25 cellular contexts compared by ENCODE assay signal in the genomic region with DNA sequence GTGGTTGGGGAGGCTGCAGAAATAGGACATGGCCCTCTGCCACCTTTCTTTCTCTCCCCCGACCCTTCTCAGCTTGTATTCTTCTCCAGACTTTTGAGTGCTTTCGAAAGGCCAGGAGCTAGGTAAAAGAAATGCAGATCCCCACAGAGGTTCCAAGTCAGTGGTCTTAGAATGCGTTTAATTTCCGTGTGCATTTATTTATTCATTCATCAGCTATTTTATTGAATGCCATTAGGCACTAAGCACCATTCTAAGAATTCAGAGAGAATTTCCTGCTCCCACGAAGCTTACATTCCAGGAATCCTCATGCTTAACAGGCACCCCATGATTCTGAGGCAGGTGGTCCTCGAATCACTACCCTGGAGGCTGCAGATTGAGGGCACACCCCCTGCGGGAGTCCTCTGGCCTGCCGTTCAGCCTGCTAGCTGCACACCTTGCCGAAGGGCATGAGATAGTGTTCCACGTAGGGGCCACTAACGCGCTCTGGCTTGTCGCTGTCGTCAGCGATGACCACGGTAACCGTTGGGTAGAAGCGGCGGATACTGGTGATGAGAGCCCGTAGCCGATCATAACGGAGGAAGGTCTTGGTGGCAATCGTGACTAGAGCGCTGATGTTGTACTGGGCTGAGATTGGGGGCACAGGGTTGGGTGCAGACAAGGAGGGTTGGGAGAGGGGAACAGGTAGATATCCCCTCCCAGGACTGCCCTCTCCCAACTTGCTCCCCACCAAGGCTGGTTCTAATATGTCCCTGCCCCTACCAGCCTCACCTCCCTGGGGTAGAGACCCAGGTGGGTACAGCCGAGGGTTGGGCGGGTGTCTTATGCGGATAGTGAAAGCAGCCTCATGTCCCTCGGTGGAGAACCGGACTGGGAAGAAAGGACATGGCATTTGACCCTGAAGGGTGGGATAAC. TPM values are rescaled to one million over a fixed set of nuclear protein-coding genes. Genes with fewer than 3 reads are reported as not detected.
DNase-seq lines count a peak whose midpoint lies in the region; ATAC-seq and TF ChIP-seq lines count a peak whose summit lies in the region.
"Had no signal": no experiment of that assay in that cellular context is flagged by ENCODE, and none has a peak within 500 bp of the region (broad histone marks: within the 10 kb centered on the region; RNA-seq: fewer than 3 reads in every experiment).

No MANE protein-coding gene starts in this region.

- peaks cover 85% of the 10 kb centered on the region for H3K27me3 Mint-ChIP-seq in activated CD4-positive, alpha-beta memory T cell treated with anti-CD3 and anti-CD28 coated beads, Interleukin-2, amount 10 ng/mL, durations not matched to agents 7 days and 5 days
- H3K27me3 Mint-ChIP-seq in activated CD4-positive, alpha-beta memory T cell treated with anti-CD3 and anti-CD28 coated beads for 36 hours: peaks cover 75% of the 10 kb centered on the region
- H3K27me3 Mint-ChIP-seq in T-helper 17 cell: peaks cover 88% of the 10 kb centered on the region

- no peak overlapping the region for H2AFZ ChIP-seq in mammary epithelial cell (ENCODE audit: low read depth, low read length)

- ATAC-seq in T-helper 17 cell: no peak

- dilution Hi-C loops in mammary epithelial cell (cut with HindIII; ENCODE audit: low sequenced_read_pairs): loop anchor here (5.0 kb wide), 3 partner anchors 34 to 91 kb away; no protein-coding TSS in a partner anchor

- CTCF ChIA-PET in activated CD4-positive, alpha-beta memory T cell treated with anti-CD3 and anti-CD28 coated beads, Interleukin-2, amount 10 ng/mL, durations not matched to agents 7 days and 5 days (lab: Charles Lee): interaction anchor here (0.5 to 1.2 kb wide), 3 partner anchors 23 to 176 kb away, joined by 3 to 5 read pairs (median 3); no protein-coding TSS in a partner anchor
- CTCF ChIA-PET in activated CD4-positive, alpha-beta memory T cell treated with anti-CD3 and anti-CD28 coated beads for 36 hours (lab: Charles Lee): interaction anchor here (0.6 to 2.4 kb wide), 7 partner anchors 8 to 170 kb away, joined by 3 to 16 read pairs (median 3); no protein-coding TSS in a partner anchor
- CTCF ChIA-PET in mammary epithelial cell (lab: Charles Lee; ENCODE audit: low non-redundant PET): no interaction called here

- H3K9me3 ChIP-seq in T-helper 17 cell (ENCODE audit: control insufficient read depth, low read length, poor library complexity, severe bottlenecking): no peaks in the 10 kb centered on the region
- H3K9me3 ChIP-seq in sigmoid colon: no peaks in the 10 kb centered on the region
- H3K9me3 ChIP-seq in mammary epithelial cell (replicated peaks; ENCODE audit: insufficient read depth, low read length): no peaks in the 10 kb centered on the region
- H3K9me3 ChIP-seq: SJCRH30, suprapubic skin had no signal

- no peaks in the 10 kb centered on the region for H3K9me3 Mint-ChIP-seq in activated CD4-positive, alpha-beta memory T cell treated with anti-CD3 and anti-CD28 coated beads, Interleukin-2, amount 10 ng/mL, durations not matched to agents 7 days and 5 days
- no peaks in the 10 kb centered on the region for H3K9me3 Mint-ChIP-seq in activated CD4-positive, alpha-beta memory T cell treated with anti-CD3 and anti-CD28 coated beads for 36 hours

- H3K27ac ChIP-seq in sigmoid colon (no peak overlapping the region), mammary epithelial cell (ENCODE audit: insufficient read depth, low read depth, low read length) (no peak overlapping the region)
- H3K27ac ChIP-seq: SJCRH30, suprapubic skin had no signal

- H3K9ac ChIP-seq in mammary epithelial cell (ENCODE audit: insufficient read depth, low read length): no peak overlapping the region

- no peak overlapping the region for H3K27ac Mint-ChIP-seq in activated CD4-positive, alpha-beta memory T cell treated with anti-CD3 and anti-CD28 coated beads, Interleukin-2, amount 10 ng/mL, durations not matched to agents 7 days and 5 days
- H3K27ac Mint-ChIP-seq in activated CD4-positive, alpha-beta memory T cell treated with anti-CD3 and anti-CD28 coated beads for 36 hours: no peak overlapping the region
- H3K27ac Mint-ChIP-seq in T-helper 17 cell: no peak overlapping the region

- H3K36me3 ChIP-seq in sigmoid colon (peaks cover 0 to 22% (median 4%) of the 10 kb centered on the region in 4 donors), mammary epithelial cell (ENCODE audit: insufficient read depth, low read length) (no peaks in the 10 kb centered on the region)
- H3K36me3 ChIP-seq: suprapubic skin had no signal

- H3K27me3 ChIP-seq in sigmoid colon (peaks cover 10 to 76% (median 28%) of the 10 kb centered on the region in 3 donors), mammary epithelial cell (ENCODE audit: insufficient read depth, low read length) (peaks cover 2% of the 10 kb centered on the region)
- H3K27me3 ChIP-seq: SJCRH30 had no signal

- no TSS peak for BruUV-seq in mammary epithelial cell (replicated peaks; lab: Mats Ljungman, UMichigan)

- 64 to 74% methylated on average over 29 of the region's 29 CpGs for WGBS in lower leg skin, 2 donors
- 49 to 52% methylated on average over 29 of the region's 29 CpGs for WGBS in sigmoid colon, 2 donors
- WGBS in mammary epithelial cell (ENCODE audit: low coverage, missing lambda C conversion rate): 92% methylated on average over 12 of the region's 29 CpGs

- in situ Hi-C loops in mammary epithelial cell (cut with MboI; ENCODE audit: low sequenced_read_pairs in 2 of 2): no loop called here

- TF ChIP-seq POLR2A in lower leg skin (IDR thresholded peaks at IDR 0.05) (no peak), sigmoid colon (IDR thresholded peaks at IDR 0.05) (no peak)

- TF ChIP-seq EP300 in sigmoid colon (IDR thresholded peaks at IDR 0.05): no peak

- H3K4me3 Mint-ChIP-seq in activated CD4-positive, alpha-beta memory T cell treated with anti-CD3 and anti-CD28 coated beads, Interleukin-2, amount 10 ng/mL, durations not matched to agents 7 days and 5 days: no peak overlapping the region
- H3K4me3 Mint-ChIP-seq in activated CD4-positive, alpha-beta memory T cell treated with anti-CD3 and anti-CD28 coated beads for 36 hours: no peak overlapping the region
- H3K4me3 Mint-ChIP-seq in T-helper 17 cell: peak overlapping the region; percentile 50

- peaks cover 0 to 28% (median 24%) of the 10 kb centered on the region in 4 donors for H3K4me1 ChIP-seq in sigmoid colon
- peaks cover 18% of the 10 kb centered on the region for H3K4me1 ChIP-seq in mammary epithelial cell (ENCODE audit: insufficient read depth, low read length)

- H3K4me3 ChIP-seq in lower leg skin (ENCODE audit: low read depth, poor library complexity, severe bottlenecking) (no peak overlapping the region), sigmoid colon (no peak overlapping the region), foreskin fibroblast (ENCODE audit: low read depth in 1 of 2, low read length in 2 of 2) (no peak overlapping the region), mammary epithelial cell (replicated peaks in 1 of 3; ENCODE audit: insufficient read depth in 1 of 3, low read depth in 2 of 3, low read length in 3 of 3) (no peak overlapping the region)
- H3K4me3 ChIP-seq: GM12878, SJCRH30, smooth muscle cell had no signal

- intact Hi-C loops in activated CD4-positive, alpha-beta memory T cell treated with anti-CD3 and anti-CD28 coated beads for 36 hours (cut with micrococcal nuclease): no loop called here
- intact Hi-C loops in lower leg skin (cut with DNase I; ENCODE audit: low total_unique reads) (loop anchor here (10.0 kb wide), 1 partner anchor 164 kb away; no protein-coding TSS in a partner anchor), sigmoid colon (cut with DNase I) (no loop called here), mammary epithelial cell (cut with micrococcal nuclease) (no loop called here)

- peak; percentile 13 for DNase-seq in activated CD4-positive, alpha-beta memory T cell treated with anti-CD3 and anti-CD28 coated beads, Interleukin-2, amount 10 ng/mL, durations not matched to agents 7 days and 5 days
- no peak for DNase-seq in activated CD4-positive, alpha-beta memory T cell treated with anti-CD3 and anti-CD28 coated beads for 36 hours
- DNase-seq in T-helper 17 cell: no peak
- peak; percentile 8 to 81 for DNase-seq in lower leg skin (ENCODE audit: low spot score in 2 of 2)
- peak; percentile 58 for DNase-seq in sigmoid colon
- DNase-seq in foreskin fibroblast: no peak
- no peak for DNase-seq in NCI-H510A (lab: John Stamatoyannopoulos, UW)
- DNase-seq in mammary epithelial cell: no peak
- DNase-seq: activated CD4-positive, CD25-positive, alpha-beta regulatory T cell treated with anti-CD3 and anti-CD28 coated beads, Interleukin-2, amount 50 U/mL, for 72 hours; activated gamma-delta T cell; C1 segment of cervical spinal cord; DMS 273 treated with DMSO at 0.1 percent for 48 hours; GF-D8; hypothalamus; Kasumi-1; left colon; NCI-H1105; NCI-H2107; NCI-H526; stimulated activated CD4-positive, alpha-beta T cell treated with anti-CD3 and anti-CD28 coated beads, Interleukin-4, amount 100 ng/mL, for 24 hours had no signal

- no peaks in the 10 kb centered on the region for H4K20me1 ChIP-seq in mammary epithelial cell (ENCODE audit: insufficient read depth, low read length)

- H3K79me2 ChIP-seq in mammary epithelial cell (ENCODE audit: insufficient read depth, low read length): no peaks in the 10 kb centered on the region

- no peaks in the 10 kb centered on the region for H3K36me3 Mint-ChIP-seq in activated CD4-positive, alpha-beta memory T cell treated with anti-CD3 and anti-CD28 coated beads, Interleukin-2, amount 10 ng/mL, durations not matched to agents 7 days and 5 days (ENCODE audit: low read depth)
- no peaks in the 10 kb centered on the region for H3K36me3 Mint-ChIP-seq in activated CD4-positive, alpha-beta memory T cell treated with anti-CD3 and anti-CD28 coated beads for 36 hours
- H3K36me3 Mint-ChIP-seq in T-helper 17 cell (ENCODE audit: low read depth): peaks cover 11% of the 10 kb centered on the region

- POLR2A ChIA-PET in activated CD4-positive, alpha-beta memory T cell treated with anti-CD3 and anti-CD28 coated beads, Interleukin-2, amount 10 ng/mL, durations not matched to agents 7 days and 5 days (lab: Charles Lee): interaction anchor here (1.8 kb wide), 1 partner anchor 116 kb away, joined by 5 read pairs; a partner anchor contains a TSS
- POLR2A ChIA-PET in activated CD4-positive, alpha-beta memory T cell treated with anti-CD3 and anti-CD28 coated beads for 36 hours (lab: Charles Lee): no interaction called here

- no peak for TF ChIP-seq CTCF in lower leg skin (IDR thresholded peaks at IDR 0.05)
- no peak for TF ChIP-seq CTCF in sigmoid colon (IDR thresholded peaks at IDR 0.05)
- TF ChIP-seq CTCF in foreskin fibroblast (IDR thresholded peaks at IDR 0.05; ENCODE audit: low read depth, low read length): no peak
- no peak for TF ChIP-seq CTCF in mammary epithelial cell (conservative IDR thresholded peaks at IDR 0.05 in 1 of 2, IDR thresholded peaks at IDR 0.05 in 1 of 2; ENCODE audit: extremely low read depth in 1 of 2, insufficient read depth in 1 of 2, low read depth in 1 of 2, low read length in 2 of 2)

- H3K4me1 Mint-ChIP-seq in activated CD4-positive, alpha-beta memory T cell treated with anti-CD3 and anti-CD28 coated beads, Interleukin-2, amount 10 ng/mL, durations not matched to agents 7 days and 5 days: peaks cover 12% of the 10 kb centered on the region
- peaks cover 17% of the 10 kb centered on the region for H3K4me1 Mint-ChIP-seq in activated CD4-positive, alpha-beta memory T cell treated with anti-CD3 and anti-CD28 coated beads for 36 hours (ENCODE audit: low read depth)
- peaks cover 18% of the 10 kb centered on the region for H3K4me1 Mint-ChIP-seq in T-helper 17 cell

- no peak overlapping the region for H3K4me2 ChIP-seq in mammary epithelial cell (ENCODE audit: insufficient read depth, low read depth, low read length)
- H3K4me2 ChIP-seq: smooth muscle cell had no signal

RNA-seq across cellular contexts. Expression of a gene that starts 4.5 kb away (rescaled TPM):
- total RNA-seq in activated CD4-positive, alpha-beta memory T cell treated with anti-CD3 and anti-CD28 coated beads, Interleukin-2, amount 10 ng/mL, durations not matched to agents 7 days and 5 days: 1 to 10 TPM; 1.4 to 1.8 TPM
- total RNA-seq in activated CD4-positive, alpha-beta memory T cell treated with anti-CD3 and anti-CD28 coated beads for 36 hours: 1 to 10 TPM; 1.7 to 2.1 TPM
- total RNA-seq in T-helper 17 cell (not detected), lower leg skin (1 to 10 TPM in 1 of 4 donors, under 1 TPM in 3; 0.19 to 1.7 (median 0.26) TPM), sigmoid colon (1 to 10 TPM in 3 of 4 donors, under 1 TPM in 1; 0.99 to 4.4 (median 3.3) TPM), mammary epithelial cell (10 to 100 TPM in 1 of 2 donors, 1 to 10 TPM in 1; 8.0 to 13.4 TPM)
- polyA plus RNA-seq in sigmoid colon (1 to 10 TPM in 1 of 3 donors, not detected in 2; 2.7 TPM), mammary epithelial cell (10.8 TPM)
- polyA minus RNA-seq in mammary epithelial cell: 36.0 TPM

RNA-seq across cellular contexts. Expression of a gene that starts 17.3 kb away (rescaled TPM):
- total RNA-seq in activated CD4-positive, alpha-beta memory T cell treated with anti-CD3 and anti-CD28 coated beads, Interleukin-2, amount 10 ng/mL, durations not matched to agents 7 days and 5 days: under 1 TPM; 0.55 to 0.93 TPM
- 1 to 10 TPM; 1.4 to 2.5 TPM for total RNA-seq in activated CD4-positive, alpha-beta memory T cell treated with anti-CD3 and anti-CD28 coated beads for 36 hours
- total RNA-seq in T-helper 17 cell: 1 to 10 TPM in 1 of 2 donors, under 1 TPM in 1; 0.37 to 1.2 TPM
- total RNA-seq in lower leg skin: 10 to 100 TPM in 1 of 4 donors, 1 to 10 TPM in 3; 3.8 to 10.3 (median 6.9) TPM
- 100 to 1,000 TPM in 3 of 4 donors, 10 to 100 TPM in 1; 99.4 to 140 (median 113) TPM for total RNA-seq in sigmoid colon
- polyA plus RNA-seq in sigmoid colon: 10 to 100 TPM in 2 of 3 donors, 1 to 10 TPM in 1; 5.8 to 22.8 (median 18.2) TPM
- 1 to 10 TPM; 2.6 to 6.3 TPM for total RNA-seq in mammary epithelial cell
- 1.3 TPM for polyA plus RNA-seq in mammary epithelial cell
- not detected for polyA minus RNA-seq in mammary epithelial cell
- total RNA-seq: OCI-LY7 had no signal

RNA-seq across cellular contexts. Expression of a gene that starts 23.9 kb away (rescaled TPM):
- 10 to 100 TPM; 19.3 to 21.8 TPM for total RNA-seq in activated CD4-positive, alpha-beta memory T cell treated with anti-CD3 and anti-CD28 coated beads, Interleukin-2, amount 10 ng/mL, durations not matched to agents 7 days and 5 days
- total RNA-seq in activated CD4-positive, alpha-beta memory T cell treated with anti-CD3 and anti-CD28 coated beads for 36 hours: 10 to 100 TPM; 15.4 to 15.8 TPM
- total RNA-seq in T-helper 17 cell: 10 to 100 TPM; 24.4 to 32.8 TPM
- 10 to 100 TPM in 2 of 4 donors, 1 to 10 TPM in 2; 6.1 to 17.4 (median 11.4) TPM for total RNA-seq in lower leg skin
- total RNA-seq in sigmoid colon: 10 to 100 TPM; 42.9 to 68.4 (median 50.7) TPM
- polyA plus RNA-seq in sigmoid colon: 10 to 100 TPM in 1 of 3 donors, 1 to 10 TPM in 2; 1.2 to 12.5 (median 8.4) TPM
- total RNA-seq in mammary epithelial cell: 1 to 10 TPM; 1.6 to 8.8 TPM
- polyA plus RNA-seq in mammary epithelial cell: 2.9 TPM
- 1.2 TPM for polyA minus RNA-seq in mammary epithelial cell
- total RNA-seq: OCI-LY7 had no signal

RNA-seq across cellular contexts. Expression of a gene that starts 37.5 kb away (rescaled TPM):
- 10 to 100 TPM; 21.6 to 21.9 TPM for total RNA-seq in activated CD4-positive, alpha-beta memory T cell treated with anti-CD3 and anti-CD28 coated beads, Interleukin-2, amount 10 ng/mL, durations not matched to agents 7 days and 5 days
- 10 to 100 TPM; 17.8 to 20.6 TPM for total RNA-seq in activated CD4-positive, alpha-beta memory T cell treated with anti-CD3 and anti-CD28 coated beads for 36 hours
- 10 to 100 TPM; 28.9 to 32.2 TPM for total RNA-seq in T-helper 17 cell
- total RNA-seq in lower leg skin: 10 to 100 TPM; 29.1 to 48.9 (median 39.1) TPM
- 10 to 100 TPM; 13.3 to 22.8 (median 18.4) TPM for total RNA-seq in sigmoid colon
- 10 to 100 TPM; 21.0 to 30.5 (median 28.6) TPM for polyA plus RNA-seq in sigmoid colon
- total RNA-seq in mammary epithelial cell: 100 to 1,000 TPM in 1 of 2 donors, 10 to 100 TPM in 1; 89.0 to 111 TPM
- polyA plus RNA-seq in mammary epithelial cell: 79.6 TPM
- polyA minus RNA-seq in mammary epithelial cell: 167 TPM

Comparison
In these comparisons a context has a peak if more than half of its experiments do, and no peak if none do; other contexts are left out.
1. DNase-seq: peak in activated CD4-positive, alpha-beta memory T cell treated with anti-CD3 and anti-CD28 coated beads, Interleukin-2, amount 10 ng/mL, durations not matched to agents 7 days and 5 days (single experiment), lower leg skin (2 of 2) and sigmoid colon (single experiment); none in activated CD4-positive, alpha-beta memory T cell treated with anti-CD3 and anti-CD28 coated beads for 36 hours (single experiment), T-helper 17 cell (0 of 3), foreskin fibroblast (0 of 2), NCI-H510A (single experiment) and mammary epithelial cell (single experiment).
2. RNA of a gene that starts 17.3 kb away (total RNA-seq): 99.4 to 140 TPM in sigmoid colon; 3.8 to 10.3 TPM in lower leg skin, 2.6 to 6.3 TPM in mammary epithelial cell, 1.4 to 2.5 TPM in activated CD4-positive, alpha-beta memory T cell treated with anti-CD3 and anti-CD28 coated beads for 36 hours, 0.37 to 1.2 TPM in T-helper 17 cell and 0.55 to 0.93 TPM in activated CD4-positive, alpha-beta memory T cell treated with anti-CD3 and anti-CD28 coated beads, Interleukin-2, amount 10 ng/mL, durations not matched to agents 7 days and 5 days; every median in the first group is over 4 times any median in the second.